In genomic region chr1:213070399-213070798, GRCh38 we compare ENCODE assay signal across 8 cellular contexts. TPM values are rescaled to one million over a fixed set of nuclear protein-coding genes. Genes with fewer than 3 reads are reported as not detected.
DNase-seq lines count a peak whose midpoint lies in the region; ATAC-seq and TF ChIP-seq lines count a peak whose summit lies in the region.

No MANE protein-coding gene starts in this region.

- H3K4me3 ChIP-seq in BLaER1 (no peak overlapping the region), ascending aorta (no peak overlapping the region)

- no peaks in the 10 kb centered on the region for H3K36me3 ChIP-seq in BLaER1
- H3K36me3 ChIP-seq in ascending aorta = no peaks in the 10 kb centered on the region

- H3K9me3 ChIP-seq in BLaER1 (no peaks in the 10 kb centered on the region), ascending aorta (no peaks in the 10 kb centered on the region)

- DNase-seq in NCI-H226 (peak; percentile 12), brain pericyte (ENCODE audit: low read depth, low spot score) (peak; percentile 24), renal cortical epithelial cell (ENCODE audit: low read depth) (peak; percentile 53), NCI-H82 treated with DMSO at 0.1 percent for 48 hours (lab: John Stamatoyannopoulos, UW; ENCODE audit: unreplicated experiment) (no peak), ascending aorta (ENCODE audit: low spot score in 2 of 2) (no peak)

- H4K20me1 ChIP-seq in BLaER1 = no peaks in the 10 kb centered on the region

- no peak overlapping the region for H3K9ac ChIP-seq in BLaER1

- H3K27me3 ChIP-seq in BLaER1 (no peaks in the 10 kb centered on the region), ascending aorta (no peaks in the 10 kb centered on the region)

- H3K27ac ChIP-seq in BLaER1 = no peak overlapping the region
- no peak overlapping the region for H3K27ac ChIP-seq in ascending aorta

- peak; percentile 97 for ATAC-seq in GM18867 (IDR thresholded peaks at IDR 0.05; ENCODE audit: unreplicated experiment)
- ATAC-seq in HG02943 (IDR thresholded peaks at IDR 0.05; ENCODE audit: low read depth, unreplicated experiment) = peak; percentile 94

- peak overlapping the region; percentile 35; the same call in 1 of the 2 replicates for H3K4me2 ChIP-seq in BLaER1

- no peak for TF ChIP-seq CTCF in ascending aorta (IDR thresholded peaks at IDR 0.05)

- no peaks in the 10 kb centered on the region for H3K4me1 ChIP-seq in BLaER1
- H3K4me1 ChIP-seq in ascending aorta = no peaks in the 10 kb centered on the region

- intact Hi-C loops in ascending aorta (cut with DNase I) = no loop called here

RNA-seq across cellular contexts. Expression of gene RPS6KC1, which starts 19.4 kb away (rescaled TPM):
- total RNA-seq in renal cortical epithelial cell (25.5 and 28.2 TPM in 2 replicates), ascending aorta (21.0 TPM)

RNA-seq across cellular contexts. Expression of gene ANGEL2, which starts 54.7 kb away (rescaled TPM):
- 43.7 and 44.3 TPM in 2 replicates for total RNA-seq in renal cortical epithelial cell
- total RNA-seq in ascending aorta = 36.7 TPM

Comparison
In these comparisons a context has a peak if more than half of its experiments do, and no peak if none do; other contexts are left out.
1. DNase-seq: peak in NCI-H226 (single experiment), brain pericyte (single experiment) and renal cortical epithelial cell (single experiment); none in NCI-H82 treated with DMSO at 0.1 percent for 48 hours (single experiment) and ascending aorta (0 of 2).